In genomic region chr19:29067831-29068230, GRCh38 we compare ENCODE assay signal across 26 cellular contexts.
DNase-seq lines count a peak whose midpoint lies in the region; FAIRE-seq and TF ChIP-seq lines count a peak whose summit lies in the region.
"Had no signal": no experiment of that assay in that cellular context is flagged by ENCODE, and none has a peak within 500 bp of the region (broad histone marks: within the 10 kb centered on the region; RNA-seq: fewer than 3 reads in every experiment).

No MANE protein-coding gene starts in this region.

- H3K27ac ChIP-seq in HEK293 (ENCODE audit: extremely low read depth, low read depth, low read length) (no peak overlapping the region), endodermal cell (ENCODE audit: low read depth, low read length) (no peak overlapping the region), SJCRH30 (no peak overlapping the region)
- H3K27ac ChIP-seq: 22Rv1; A549; BLaER1 treated with 17β-estradiol and CSF1 and Interleukin-3, amounts not matched to agents 10 nM and 100 nM; C4-2B had no signal

- POLR2A ChIA-PET in HEK293 (lab: Yijun Ruan, JAX), result no interaction called here

- no peak overlapping the region for H3K9ac ChIP-seq in endodermal cell (ENCODE audit: extremely low read depth, low read length, poor library complexity, severe bottlenecking)
- H3K9ac ChIP-seq: BLaER1 treated with 17β-estradiol and CSF1 and Interleukin-3, amounts not matched to agents 10 nM and 100 nM had no signal

- H3K4me1 ChIP-seq in HEK293 (ENCODE audit: control insufficient read depth, insufficient read depth, low read length) (no peaks in the 10 kb centered on the region), endodermal cell (ENCODE audit: control insufficient read depth, insufficient read depth, low read length) (peaks cover 7% of the 10 kb centered on the region), SJCRH30 (no peaks in the 10 kb centered on the region)
- H3K4me1 ChIP-seq: A549, Caco-2 had no signal

- H3K4me3 Mint-ChIP-seq in endodermal cell, result no peak overlapping the region
- H3K4me3 Mint-ChIP-seq: B cell; CD4-positive, alpha-beta T cell; CD8-positive, alpha-beta T cell had no signal

- H3K9me3 ChIP-seq in HEK293 (ENCODE audit: control insufficient read depth, insufficient read depth, low read depth, low read length), result no peaks in the 10 kb centered on the region; the same call in 1 of the 2 replicates
- peaks cover 6% of the 10 kb centered on the region for H3K9me3 ChIP-seq in endodermal cell (ENCODE audit: control insufficient read depth, low read length)
- no peaks in the 10 kb centered on the region for H3K9me3 ChIP-seq in SJCRH30 (replicated peaks)
- H3K9me3 ChIP-seq: A549, Caco-2 had no signal

- H3K27ac Mint-ChIP-seq in endodermal cell, result no peak overlapping the region
- H3K27ac Mint-ChIP-seq: B cell; CD4-positive, alpha-beta T cell; CD8-positive, alpha-beta T cell had no signal

- peak; percentile 17 for DNase-seq in endodermal cell
- no peak for DNase-seq in urothelium cell line (ENCODE audit: low spot score)
- DNase-seq in SJCRH30, result no peak
- DNase-seq in NCI-H345 treated with DMSO at 0.1 percent for 48 hours (lab: John Stamatoyannopoulos, UW; ENCODE audit: unreplicated experiment), result no peak
- DNase-seq: AML-193; Caco-2; Calu3; CD4-positive, alpha-beta T cell; CD8-positive, alpha-beta T cell; DMS 273 treated with DMSO at 0.1 percent for 48 hours; DMS153; DMS53; DMS79; DND-41; EL; GDM1 had no signal

- TF ChIP-seq CTCF in HEK293 (tag by site-specific recombination; IDR thresholded peaks at IDR 0.05) (no peak), endodermal cell (conservative IDR thresholded peaks at IDR 0.05) (no peak)

- CTCF ChIA-PET in HEK293 (lab: Yijun Ruan, JAX), result interaction anchor here (0.6 kb wide), 2 partner anchors 17 to 35 kb away, joined by 3 to 5 read pairs; no protein-coding TSS in a partner anchor

- H3K9me3 Mint-ChIP-seq in endodermal cell, result no peaks in the 10 kb centered on the region

- H3K36me3 Mint-ChIP-seq in endodermal cell (ENCODE audit: low read depth), result no peaks in the 10 kb centered on the region
- H3K36me3 Mint-ChIP-seq: CD8-positive, alpha-beta T cell had no signal

- H3K27me3 Mint-ChIP-seq in endodermal cell (ENCODE audit: insufficient read depth), result peaks cover 62% of the 10 kb centered on the region
- H3K27me3 Mint-ChIP-seq: B cell had no signal

- H3K27me3 ChIP-seq in endodermal cell (ENCODE audit: control insufficient read depth, insufficient read depth, low read length, poor library complexity, severe bottlenecking) (peaks cover 28% of the 10 kb centered on the region), SJCRH30 (peaks cover 7% of the 10 kb centered on the region)

- 90 to 100% methylated on average over 1 to 2 of the region's 2 CpGs for WGBS in endodermal cell (ENCODE audit: insufficient coverage in 1 of 2, insufficient read length in 1 of 2), 2 experiments

- H3K4me3 ChIP-seq in HEK293 (ENCODE audit: low read depth, low read length) (no peak overlapping the region), endodermal cell (ENCODE audit: low read length) (no peak overlapping the region), SJCRH30 (no peak overlapping the region)
- H3K4me3 ChIP-seq: A549; BLaER1 treated with 17β-estradiol and CSF1 and Interleukin-3, amounts not matched to agents 10 nM and 100 nM; GM12878 had no signal

- H3K36me3 ChIP-seq in HEK293 (ENCODE audit: control insufficient read depth in 2 of 2, insufficient read depth in 1 of 2, low read length in 2 of 2) (no peaks in the 10 kb centered on the region; a peak in 1 of 3 replicates), endodermal cell (ENCODE audit: control insufficient read depth, insufficient read depth, low read length) (no peaks in the 10 kb centered on the region), SJCRH30 (no peaks in the 10 kb centered on the region)
- H3K36me3 ChIP-seq: BLaER1 treated with 17β-estradiol and CSF1 and Interleukin-3, amounts not matched to agents 10 nM and 100 nM had no signal

- peaks cover 22% of the 10 kb centered on the region for H3K4me1 Mint-ChIP-seq in endodermal cell
- H3K4me1 Mint-ChIP-seq: B cell had no signal

- FAIRE-seq in urothelium cell line (lab: Jason Lieb, UNC), result peak; percentile 17
- FAIRE-seq: GM12878, GM12892, GM18507, GM19239 had no signal

TF ChIP-seq in HEK293, 187 proteins besides CTCF, POLR2A, EP300 and RAD21:
- TF ChIP-seq SETDB1 (IDR thresholded peaks at IDR 0.05; ENCODE audit: insufficient read length, low read length) (peak; percentile 8), PBX3 (CRISPR knock-in tag; IDR thresholded peaks at IDR 0.05) (no peak)
